In the genomic region with DNA sequence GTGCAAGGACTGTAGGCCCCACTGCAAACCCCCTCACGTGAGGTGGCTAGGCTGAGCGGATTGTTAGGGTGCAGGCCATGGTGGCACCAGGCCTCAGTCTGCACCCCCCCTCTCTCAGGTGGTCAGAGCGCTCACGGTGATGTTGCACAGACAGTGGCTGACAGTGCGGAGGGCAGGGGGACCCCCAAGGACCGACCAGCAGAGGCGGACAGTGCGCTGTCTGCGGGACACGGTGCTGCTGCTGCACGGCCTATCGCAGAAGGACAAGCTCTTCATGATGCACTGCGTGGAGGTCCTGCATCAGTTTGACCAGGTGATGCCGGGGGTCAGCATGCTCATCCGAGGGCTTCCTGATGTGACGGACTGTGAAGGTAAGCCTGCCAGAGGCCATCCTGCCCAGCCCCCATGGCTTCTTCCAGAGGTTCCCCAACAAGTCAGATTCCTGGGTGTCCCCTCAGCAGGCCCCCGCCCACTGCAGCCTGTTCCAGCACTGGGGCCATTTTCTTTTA, we compare ENCODE assay signal across 2 cellular contexts.
TF ChIP-seq lines count a peak whose summit lies in the region.

No MANE protein-coding gene starts in this region.

TF ChIP-seq in IMR-90, 13 proteins besides CTCF, POLR2A, EP300 and RAD21:
- TF ChIP-seq NFE2L2 (IDR thresholded peaks at IDR 0.05; ENCODE audit: low read depth, low read length): no peak
- no peak for TF ChIP-seq RCOR1 (IDR thresholded peaks at IDR 0.05; ENCODE audit: insufficient replicate concordance, low read length)
- TF ChIP-seq CHD1 (IDR thresholded peaks at IDR 0.05; ENCODE audit: low read depth, low read length): no peak
- no peak for TF ChIP-seq MAZ (IDR thresholded peaks at IDR 0.05; ENCODE audit: borderline replicate concordance, low read depth, low read length)
- TF ChIP-seq, protein P1, sequence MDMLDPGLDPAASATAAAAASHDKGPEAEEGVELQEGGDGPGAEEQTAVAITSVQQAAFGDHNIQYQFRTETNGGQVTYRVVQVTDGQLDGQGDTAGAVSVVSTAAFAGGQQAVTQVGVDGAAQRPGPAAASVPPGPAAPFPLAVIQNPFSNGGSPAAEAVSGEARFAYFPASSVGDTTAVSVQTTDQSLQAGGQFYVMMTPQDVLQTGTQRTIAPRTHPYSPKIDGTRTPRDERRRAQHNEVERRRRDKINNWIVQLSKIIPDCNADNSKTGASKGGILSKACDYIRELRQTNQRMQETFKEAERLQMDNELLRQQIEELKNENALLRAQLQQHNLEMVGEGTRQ (IDR thresholded peaks at IDR 0.05; ENCODE audit: low read depth, low read length): no peak
- no peak for TF ChIP-seq MAFK (IDR thresholded peaks at IDR 0.05; ENCODE audit: low read depth, low read length)
- TF ChIP-seq BHLHE40 (IDR thresholded peaks at IDR 0.05; ENCODE audit: low read depth, low read length): no peak
- no peak for TF ChIP-seq SMC3 (IDR thresholded peaks at IDR 0.05; ENCODE audit: low read depth, low read length)
- TF ChIP-seq RFX5 (IDR thresholded peaks at IDR 0.05; ENCODE audit: low read depth, low read length): no peak
- TF ChIP-seq FOS (IDR thresholded peaks at IDR 0.05; ENCODE audit: low read depth, low read length): no peak
- TF ChIP-seq, protein P2, sequence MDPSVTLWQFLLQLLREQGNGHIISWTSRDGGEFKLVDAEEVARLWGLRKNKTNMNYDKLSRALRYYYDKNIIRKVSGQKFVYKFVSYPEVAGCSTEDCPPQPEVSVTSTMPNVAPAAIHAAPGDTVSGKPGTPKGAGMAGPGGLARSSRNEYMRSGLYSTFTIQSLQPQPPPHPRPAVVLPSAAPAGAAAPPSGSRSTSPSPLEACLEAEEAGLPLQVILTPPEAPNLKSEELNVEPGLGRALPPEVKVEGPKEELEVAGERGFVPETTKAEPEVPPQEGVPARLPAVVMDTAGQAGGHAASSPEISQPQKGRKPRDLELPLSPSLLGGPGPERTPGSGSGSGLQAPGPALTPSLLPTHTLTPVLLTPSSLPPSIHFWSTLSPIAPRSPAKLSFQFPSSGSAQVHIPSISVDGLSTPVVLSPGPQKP (IDR thresholded peaks at IDR 0.05; ENCODE audit: borderline replicate concordance, low read depth, low read length): no peak
- TF ChIP-seq CEBPB (IDR thresholded peaks at IDR 0.05; ENCODE audit: low read depth, low read length): no peak
- no peak for TF ChIP-seq MXI1 (IDR thresholded peaks at IDR 0.05; ENCODE audit: borderline replicate concordance, low read depth, low read length)

TF ChIP-seq in K562, 482 proteins besides CTCF, POLR2A, EP300 and RAD21:
- TF ChIP-seq, protein P3, sequence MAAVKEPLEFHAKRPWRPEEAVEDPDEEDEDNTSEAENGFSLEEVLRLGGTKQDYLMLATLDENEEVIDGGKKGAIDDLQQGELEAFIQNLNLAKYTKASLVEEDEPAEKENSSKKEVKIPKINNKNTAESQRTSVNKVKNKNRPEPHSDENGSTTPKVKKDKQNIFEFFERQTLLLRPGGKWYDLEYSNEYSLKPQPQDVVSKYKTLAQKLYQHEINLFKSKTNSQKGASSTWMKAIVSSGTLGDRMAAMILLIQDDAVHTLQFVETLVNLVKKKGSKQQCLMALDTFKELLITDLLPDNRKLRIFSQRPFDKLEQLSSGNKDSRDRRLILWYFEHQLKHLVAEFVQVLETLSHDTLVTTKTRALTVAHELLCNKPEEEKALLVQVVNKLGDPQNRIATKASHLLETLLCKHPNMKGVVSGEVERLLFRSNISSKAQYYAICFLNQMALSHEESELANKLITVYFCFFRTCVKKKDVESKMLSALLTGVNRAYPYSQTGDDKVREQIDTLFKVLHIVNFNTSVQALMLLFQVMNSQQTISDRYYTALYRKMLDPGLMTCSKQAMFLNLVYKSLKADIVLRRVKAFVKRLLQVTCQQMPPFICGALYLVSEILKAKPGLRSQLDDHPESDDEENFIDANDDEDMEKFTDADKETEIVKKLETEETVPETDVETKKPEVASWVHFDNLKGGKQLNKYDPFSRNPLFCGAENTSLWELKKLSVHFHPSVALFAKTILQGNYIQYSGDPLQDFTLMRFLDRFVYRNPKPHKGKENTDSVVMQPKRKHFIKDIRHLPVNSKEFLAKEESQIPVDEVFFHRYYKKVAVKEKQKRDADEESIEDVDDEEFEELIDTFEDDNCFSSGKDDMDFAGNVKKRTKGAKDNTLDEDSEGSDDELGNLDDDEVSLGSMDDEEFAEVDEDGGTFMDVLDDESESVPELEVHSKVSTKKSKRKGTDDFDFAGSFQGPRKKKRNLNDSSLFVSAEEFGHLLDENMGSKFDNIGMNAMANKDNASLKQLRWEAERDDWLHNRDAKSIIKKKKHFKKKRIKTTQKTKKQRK (IDR thresholded peaks at IDR 0.05; ENCODE audit: borderline replicate concordance, low read depth, low read length): no peak
- TF ChIP-seq ZNF133 (CRISPR knock-in tag; IDR thresholded peaks at IDR 0.05) (no peak), ELF4 (CRISPR knock-in tag; IDR thresholded peaks at IDR 0.05) (no peak), CHD4 (IDR thresholded peaks at IDR 0.05; ENCODE audit: insufficient read depth, insufficient replicate concordance, low read depth, low read length, poor library complexity, severe bottlenecking) (no peak), ETS2 (tag; IDR thresholded peaks at IDR 0.05; ENCODE audit: borderline replicate concordance, poor library complexity, severe bottlenecking) (no peak), POLR2G (IDR thresholded peaks at IDR 0.05; ENCODE audit: low read depth, low read length) (peak; percentile 59)
- TF ChIP-seq, protein P4, sequence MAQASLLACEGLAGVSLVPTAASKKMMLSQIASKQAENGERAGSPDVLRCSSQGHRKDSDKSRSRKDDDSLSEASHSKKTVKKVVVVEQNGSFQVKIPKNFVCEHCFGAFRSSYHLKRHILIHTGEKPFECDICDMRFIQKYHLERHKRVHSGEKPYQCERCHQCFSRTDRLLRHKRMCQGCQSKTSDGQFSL (CRISPR knock-in tag; IDR thresholded peaks at IDR 0.05): 0 out of 2 replicates have a peak, but pooled peaks have one; percentile 30
- TF ChIP-seq, protein P4 (tag; IDR thresholded peaks at IDR 0.05): no peak
